In the genomic region with DNA sequence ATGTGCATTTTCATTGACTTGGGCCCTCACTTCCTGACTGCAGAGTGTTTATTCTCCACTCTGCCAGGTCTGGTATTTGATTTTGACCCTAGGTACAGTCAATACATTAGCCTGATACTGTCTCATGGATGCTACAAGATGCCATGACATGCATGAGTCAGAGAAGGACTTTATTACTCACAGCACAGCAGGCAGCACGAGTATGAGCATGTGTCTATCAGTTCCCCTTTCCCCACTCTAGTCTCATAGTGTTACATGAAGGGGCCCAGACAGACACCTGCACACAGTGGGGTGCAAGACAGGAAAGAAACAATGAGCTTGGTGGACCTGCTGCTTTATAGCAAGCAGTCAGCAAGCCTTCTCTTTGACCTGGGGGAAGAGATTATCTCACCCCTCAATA, we compare ENCODE assay signal across 9 cellular contexts. TPM values are rescaled to one million over a fixed set of nuclear protein-coding genes. Genes with fewer than 3 reads are reported as not detected.
DNase-seq lines count a peak whose midpoint lies in the region; ATAC-seq and TF ChIP-seq lines count a peak whose summit lies in the region.
"Had no signal": no experiment of that assay in that cellular context is flagged by ENCODE, and none has a peak within 500 bp of the region (broad histone marks: within the 10 kb centered on the region; RNA-seq: fewer than 3 reads in every experiment).

No MANE protein-coding gene starts in this region.

- H3K27ac ChIP-seq in SJSA1, result peak overlapping the region; percentile 50

- no peaks in the 10 kb centered on the region for H3K36me3 Mint-ChIP-seq in activated CD8-positive, alpha-beta T cell treated with anti-CD3 and anti-CD28 coated beads for 36 hours (ENCODE audit: low read depth)
- peaks cover 16% of the 10 kb centered on the region for H3K36me3 Mint-ChIP-seq in activated CD8-positive, alpha-beta T cell treated with anti-CD3 and anti-CD28 coated beads, Interleukin-2, amount 10 ng/mL, durations not matched to agents 7 days and 5 days (ENCODE audit: low read depth)

- H3K36me3 ChIP-seq in SJSA1, result no peaks in the 10 kb centered on the region

- peaks cover 56% of the 10 kb centered on the region for H3K4me1 Mint-ChIP-seq in activated CD8-positive, alpha-beta T cell treated with anti-CD3 and anti-CD28 coated beads for 36 hours (ENCODE audit: low read depth)
- peaks cover 67% of the 10 kb centered on the region for H3K4me1 Mint-ChIP-seq in activated CD8-positive, alpha-beta T cell treated with anti-CD3 and anti-CD28 coated beads, Interleukin-2, amount 10 ng/mL, durations not matched to agents 7 days and 5 days (ENCODE audit: low read depth)
- H3K4me1 Mint-ChIP-seq: B cell had no signal

- intact Hi-C loops in activated CD8-positive, alpha-beta T cell treated with anti-CD3 and anti-CD28 coated beads for 36 hours (cut with micrococcal nuclease), result no loop called here

- H3K4me3 ChIP-seq in SJSA1, result no peak overlapping the region

- CTCF ChIA-PET in activated CD8-positive, alpha-beta T cell treated with anti-CD3 and anti-CD28 coated beads for 36 hours (lab: Charles Lee), result interaction anchor here (1.1 to 2.1 kb wide), 4 partner anchors 21 to 60 kb away, joined by 3 to 6 read pairs (median 4); no protein-coding TSS in a partner anchor
- CTCF ChIA-PET in activated CD8-positive, alpha-beta T cell treated with anti-CD3 and anti-CD28 coated beads, Interleukin-2, amount 10 ng/mL, durations not matched to agents 7 days and 5 days (lab: Charles Lee), result interaction anchor here (1.3 to 4.7 kb wide), 2 partner anchors 21 to 60 kb away, joined by 7 to 23 read pairs; no protein-coding TSS in a partner anchor

- H3K27ac Mint-ChIP-seq in activated CD8-positive, alpha-beta T cell treated with anti-CD3 and anti-CD28 coated beads for 36 hours, result peak overlapping the region; percentile 65
- H3K27ac Mint-ChIP-seq in activated CD8-positive, alpha-beta T cell treated with anti-CD3 and anti-CD28 coated beads, Interleukin-2, amount 10 ng/mL, durations not matched to agents 7 days and 5 days, result no peak overlapping the region
- H3K27ac Mint-ChIP-seq: B cell had no signal

- no peaks in the 10 kb centered on the region for H3K9me3 Mint-ChIP-seq in activated CD8-positive, alpha-beta T cell treated with anti-CD3 and anti-CD28 coated beads for 36 hours
- no peaks in the 10 kb centered on the region for H3K9me3 Mint-ChIP-seq in activated CD8-positive, alpha-beta T cell treated with anti-CD3 and anti-CD28 coated beads, Interleukin-2, amount 10 ng/mL, durations not matched to agents 7 days and 5 days (ENCODE audit: insufficient read depth)

- POLR2A ChIA-PET in activated CD8-positive, alpha-beta T cell treated with anti-CD3 and anti-CD28 coated beads for 36 hours (lab: Charles Lee), result interaction anchor here (0.9 to 1.1 kb wide), 3 partner anchors 12 to 27 kb away, joined by 3 read pairs; no protein-coding TSS in a partner anchor
- POLR2A ChIA-PET in activated CD8-positive, alpha-beta T cell treated with anti-CD3 and anti-CD28 coated beads, Interleukin-2, amount 10 ng/mL, durations not matched to agents 7 days and 5 days (lab: Charles Lee), result no interaction called here

- TF ChIP-seq CTCF in activated CD8-positive, alpha-beta T cell treated with anti-CD3 and anti-CD28 coated beads for 36 hours (IDR thresholded peaks at IDR 0.05), result no peak

- H3K4me3 Mint-ChIP-seq in activated CD8-positive, alpha-beta T cell treated with anti-CD3 and anti-CD28 coated beads for 36 hours, result no peak overlapping the region
- no peak overlapping the region for H3K4me3 Mint-ChIP-seq in activated CD8-positive, alpha-beta T cell treated with anti-CD3 and anti-CD28 coated beads, Interleukin-2, amount 10 ng/mL, durations not matched to agents 7 days and 5 days
- H3K4me3 Mint-ChIP-seq: B cell had no signal

- H3K27me3 ChIP-seq in SJSA1 (replicated peaks), result no peaks in the 10 kb centered on the region

- peaks cover 9% of the 10 kb centered on the region for H3K27me3 Mint-ChIP-seq in activated CD8-positive, alpha-beta T cell treated with anti-CD3 and anti-CD28 coated beads for 36 hours
- peaks cover 4% of the 10 kb centered on the region for H3K27me3 Mint-ChIP-seq in activated CD8-positive, alpha-beta T cell treated with anti-CD3 and anti-CD28 coated beads, Interleukin-2, amount 10 ng/mL, durations not matched to agents 7 days and 5 days (ENCODE audit: low read depth)

- peak; percentile 69 for DNase-seq in activated CD8-positive, alpha-beta T cell treated with anti-CD3 and anti-CD28 coated beads for 36 hours
- no peak for DNase-seq in activated CD8-positive, alpha-beta T cell treated with anti-CD3 and anti-CD28 coated beads, Interleukin-2, amount 10 ng/mL, durations not matched to agents 7 days and 5 days
- DNase-seq in SJSA1 (ENCODE audit: low read depth in 1 of 2, low spot score in 2 of 2) (no peak), HK-2 (ENCODE audit: unreplicated experiment) (no peak), globus pallidus (ENCODE audit: low spot score) (no peak)
- DNase-seq in stimulated activated CD4-positive, alpha-beta T cell treated with anti-CD3 and anti-CD28 coated beads, Interleukin-2, amount 100 ng/mL, for 24 hours, result peak; percentile 31 to 43
- DNase-seq in central memory CD4-positive, alpha-beta T cell, result no peak

- H3K9me3 ChIP-seq in SJSA1 (replicated peaks), result no peaks in the 10 kb centered on the region

- peaks cover 63% of the 10 kb centered on the region for H3K4me1 ChIP-seq in SJSA1 (replicated peaks)

- ATAC-seq in activated CD8-positive, alpha-beta T cell treated with anti-CD3 and anti-CD28 coated beads for 36 hours, result peak; percentile 83
- ATAC-seq in activated CD8-positive, alpha-beta T cell treated with anti-CD3 and anti-CD28 coated beads, Interleukin-2, amount 10 ng/mL, durations not matched to agents 7 days and 5 days, result no peak
- peak; percentile 98 for ATAC-seq in HG02973 (IDR thresholded peaks at IDR 0.05; ENCODE audit: unreplicated experiment)

RNA-seq across cellular contexts. Expression of a gene that starts 19.6 kb away (rescaled TPM):
- under 1 TPM; 0.74 to 0.86 TPM for total RNA-seq in activated CD8-positive, alpha-beta T cell treated with anti-CD3 and anti-CD28 coated beads for 36 hours
- 1 to 10 TPM; 4.3 to 4.8 TPM for total RNA-seq in activated CD8-positive, alpha-beta T cell treated with anti-CD3 and anti-CD28 coated beads, Interleukin-2, amount 10 ng/mL, durations not matched to agents 7 days and 5 days
- total RNA-seq in SJSA1 (2014; rRNA removed; shearing (Covaris generic)), result 3.2 and 5.2 TPM in 2 replicates
- total RNA-seq: B cell had no signal

Comparison
In these comparisons a context has a peak if more than half of its experiments do, and no peak if none do; other contexts are left out.
1. DNase-seq: peak in activated CD8-positive, alpha-beta T cell treated with anti-CD3 and anti-CD28 coated beads for 36 hours (single experiment) and stimulated activated CD4-positive, alpha-beta T cell treated with anti-CD3 and anti-CD28 coated beads, Interleukin-2, amount 100 ng/mL, for 24 hours (2 of 2); none in activated CD8-positive, alpha-beta T cell treated with anti-CD3 and anti-CD28 coated beads, Interleukin-2, amount 10 ng/mL, durations not matched to agents 7 days and 5 days (single experiment), SJSA1 (0 of 2), HK-2 (single experiment), globus pallidus (single experiment) and central memory CD4-positive, alpha-beta T cell (single experiment).